Comparison of ENCODE assay signal across 1 cellular context in the genomic region with DNA sequence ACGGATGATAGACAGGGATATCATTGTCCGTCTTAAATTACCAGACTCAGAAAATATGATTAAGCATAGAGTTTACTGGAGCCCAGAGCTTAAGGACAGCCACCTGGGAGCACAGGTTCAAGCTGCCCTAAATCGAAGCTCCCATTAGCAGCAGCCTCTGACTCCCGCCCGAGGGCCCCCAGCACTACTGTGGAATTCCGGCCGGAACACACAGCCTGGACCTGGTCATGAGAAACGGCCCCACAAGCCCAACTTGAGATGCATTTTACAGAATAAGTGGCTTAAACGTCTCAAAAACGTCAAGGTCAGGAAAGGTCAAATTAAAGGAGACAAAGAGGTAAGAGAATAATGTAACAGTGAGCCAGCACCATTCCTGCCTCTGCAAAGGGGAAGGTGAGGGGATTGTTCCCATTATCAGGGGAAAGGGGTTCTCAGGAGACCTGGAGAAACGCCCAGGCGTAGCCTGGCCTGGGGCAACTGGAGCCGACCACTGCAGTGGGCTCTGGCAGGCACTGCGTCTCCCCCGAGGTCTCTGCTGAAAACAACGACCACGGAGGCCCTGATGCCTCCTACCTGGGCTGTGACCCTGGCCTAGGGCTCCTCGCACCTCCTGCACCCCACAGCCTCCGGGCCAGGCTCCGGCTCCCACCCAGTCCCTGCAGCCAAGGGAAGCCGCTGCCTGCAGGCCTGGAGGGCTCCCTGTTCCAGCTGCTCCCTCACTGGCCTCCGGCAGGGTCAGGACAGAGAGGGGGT.
A peak's percentile ranks its signal among the peaks of the same experiment; 100 is the strongest.
TF ChIP-seq lines count a peak whose summit lies in the region.

No MANE protein-coding gene starts in this region.

TF ChIP-seq in K562, 482 proteins besides CTCF, POLR2A, EP300 and RAD21:
- no peak for TF ChIP-seq BRF1 (IDR thresholded peaks at IDR 0.05; ENCODE audit: borderline replicate concordance, extremely low read depth, insufficient read length)
- no peak for TF ChIP-seq TSC22D4 (tag; IDR thresholded peaks at IDR 0.05)
- no peak for TF ChIP-seq ZFP1 (CRISPR knock-in tag; IDR thresholded peaks at IDR 0.05)
- TF ChIP-seq PCBP1 (IDR thresholded peaks at IDR 0.05; ENCODE audit: low read depth, low read length, poor library complexity, severe bottlenecking), result no peak
- peak; percentile 28 for TF ChIP-seq FIP1L1 (IDR thresholded peaks at IDR 0.05; ENCODE audit: low read depth, low read length, poor library complexity, severe bottlenecking)
TF ChIP-seq in K562: peak in this region for 1.
